Comparison of ENCODE assay signal across 7 cellular contexts in genomic region chr21:42010507-42011493, GRCh38. TPM values are rescaled to one million over a fixed set of nuclear protein-coding genes. Genes with fewer than 3 reads are reported as not detected.
DNase-seq lines count a peak whose midpoint lies in the region; ATAC-seq and TF ChIP-seq lines count a peak whose summit lies in the region.

No MANE protein-coding gene starts in this region.

- H3K27me3 Mint-ChIP-seq in central memory CD8-positive, alpha-beta T cell, result no peaks in the 10 kb centered on the region

- peaks cover 17% of the 10 kb centered on the region for H3K36me3 Mint-ChIP-seq in central memory CD8-positive, alpha-beta T cell (ENCODE audit: insufficient read depth)
- H3K36me3 Mint-ChIP-seq in stimulated activated effector memory CD8-positive, alpha-beta T cell treated with anti-CD3 and anti-CD28 coated beads, Interleukin-12 subunit alpha, Interleukin-12 subunit beta, amount 100 ng/mL, for 72 hours, result peaks cover 40% of the 10 kb centered on the region

- peaks cover 18% of the 10 kb centered on the region for H3K36me3 ChIP-seq in SK-N-MC (ENCODE audit: insufficient read depth, low read length)

- peak; percentile 72 for TF ChIP-seq POLR2A in GM10847 (IDR thresholded peaks at IDR 0.05; ENCODE audit: extremely low read depth, insufficient read length)

- peak overlapping the region; percentile 89 for H3K4me3 ChIP-seq in SK-N-MC

- no peaks in the 10 kb centered on the region for H3K9me3 Mint-ChIP-seq in central memory CD8-positive, alpha-beta T cell
- no peaks in the 10 kb centered on the region for H3K9me3 Mint-ChIP-seq in stimulated activated effector memory CD8-positive, alpha-beta T cell treated with anti-CD3 and anti-CD28 coated beads, Interleukin-12 subunit alpha, Interleukin-12 subunit beta, amount 100 ng/mL, for 72 hours

- peak overlapping the region; percentile 76 for H3K27ac ChIP-seq in SK-N-MC

- peaks cover 5% of the 10 kb centered on the region for H3K4me1 Mint-ChIP-seq in central memory CD8-positive, alpha-beta T cell
- peaks cover 23% of the 10 kb centered on the region for H3K4me1 Mint-ChIP-seq in stimulated activated effector memory CD8-positive, alpha-beta T cell treated with anti-CD3 and anti-CD28 coated beads, Interleukin-12 subunit alpha, Interleukin-12 subunit beta, amount 100 ng/mL, for 72 hours

- ATAC-seq in GM21390 (IDR thresholded peaks at IDR 0.05; ENCODE audit: unreplicated experiment), result peak; percentile 29
- ATAC-seq in central memory CD8-positive, alpha-beta T cell (replicated peaks; ENCODE audit: extremely low read depth, poor library complexity, severe bottlenecking), result peak; percentile 5
- ATAC-seq in left colon, result peak; percentile 41
- ATAC-seq in stimulated activated effector memory CD8-positive, alpha-beta T cell treated with anti-CD3 and anti-CD28 coated beads, Interleukin-12 subunit alpha, Interleukin-12 subunit beta, amount 100 ng/mL, for 72 hours, result peak; percentile 4

- peak; percentile 32 for DNase-seq in HT1080 (ENCODE audit: low read depth)
- DNase-seq in SK-N-MC (ENCODE audit: low read depth, low spot score), result no peak
- DNase-seq in central memory CD8-positive, alpha-beta T cell (ENCODE audit: low spot score in 2 of 2), result no peak
- DNase-seq in left colon, result peak in 1 of 2 donors; percentile 49
- DNase-seq in stimulated activated effector memory CD8-positive, alpha-beta T cell treated with anti-CD3 and anti-CD28 coated beads, Interleukin-12 subunit alpha, Interleukin-12 subunit beta, amount 100 ng/mL, for 72 hours (ENCODE audit: low spot score in 2 of 2), result peak; percentile 11 to 64

- peak overlapping the region; percentile 87 for H3K4me3 Mint-ChIP-seq in central memory CD8-positive, alpha-beta T cell
- H3K4me3 Mint-ChIP-seq in stimulated activated effector memory CD8-positive, alpha-beta T cell treated with anti-CD3 and anti-CD28 coated beads, Interleukin-12 subunit alpha, Interleukin-12 subunit beta, amount 100 ng/mL, for 72 hours, result peak overlapping the region; percentile 89

- H3K9me3 ChIP-seq in SK-N-MC (ENCODE audit: low read depth, low read length), result no peaks in the 10 kb centered on the region

- H3K9ac ChIP-seq in SK-N-MC (ENCODE audit: insufficient read length), result peak overlapping the region; percentile 90

- peak overlapping the region; percentile 99 for H3K27ac Mint-ChIP-seq in central memory CD8-positive, alpha-beta T cell (ENCODE audit: low read depth)
- peak overlapping the region; percentile 99 for H3K27ac Mint-ChIP-seq in stimulated activated effector memory CD8-positive, alpha-beta T cell treated with anti-CD3 and anti-CD28 coated beads, Interleukin-12 subunit alpha, Interleukin-12 subunit beta, amount 100 ng/mL, for 72 hours

- intact Hi-C loops in left colon (cut with DNase I, micrococcal nuclease), result loop anchor here in 1 of 2 donors (10.0 kb wide), 1 partner anchor 84 kb away; no protein-coding TSS in a partner anchor

RNA-seq across cellular contexts. Expression of gene ZBTB21, which starts 0.6 kb away (rescaled TPM):
- 8.3 and 11.3 TPM in 2 replicates for total RNA-seq in HT1080 (2014; rRNA removed; shearing (Covaris generic))
- polyA plus RNA-seq in HT1080 (2015; cell fraction: cytosol; rRNA removed), result 6.4 and 10.0 TPM in 2 replicates
- 11.9 and 16.2 TPM in 2 replicates for polyA plus RNA-seq in HT1080 (2015; cell fraction: nucleus; rRNA removed)
- total RNA-seq in left colon, result 10 to 100 TPM; 15.1 to 15.2 TPM

RNA-seq across cellular contexts. Expression of gene C2CD2, which starts 57.0 kb away (rescaled TPM):
- 21.5 and 21.7 TPM in 2 replicates for total RNA-seq in HT1080 (2014; rRNA removed; shearing (Covaris generic))
- 15.2 and 24.4 TPM in 2 replicates for polyA plus RNA-seq in HT1080 (2015; cell fraction: cytosol; rRNA removed)
- polyA plus RNA-seq in HT1080 (2015; cell fraction: nucleus; rRNA removed), result 35.4 and 39.4 TPM in 2 replicates
- 10 to 100 TPM; 13.5 to 17.7 TPM for total RNA-seq in left colon

Comparison
In these comparisons a context has a peak if more than half of its experiments do, and no peak if none do; other contexts are left out.
1. DNase-seq: peak in HT1080 (single experiment) and stimulated activated effector memory CD8-positive, alpha-beta T cell treated with anti-CD3 and anti-CD28 coated beads, Interleukin-12 subunit alpha, Interleukin-12 subunit beta, amount 100 ng/mL, for 72 hours (2 of 2); none in SK-N-MC (single experiment) and central memory CD8-positive, alpha-beta T cell (0 of 2).
2. Peak in every context shown above with its lines, with median percentiles within 50 percentile points of each other: ATAC-seq.